In the genomic region with DNA sequence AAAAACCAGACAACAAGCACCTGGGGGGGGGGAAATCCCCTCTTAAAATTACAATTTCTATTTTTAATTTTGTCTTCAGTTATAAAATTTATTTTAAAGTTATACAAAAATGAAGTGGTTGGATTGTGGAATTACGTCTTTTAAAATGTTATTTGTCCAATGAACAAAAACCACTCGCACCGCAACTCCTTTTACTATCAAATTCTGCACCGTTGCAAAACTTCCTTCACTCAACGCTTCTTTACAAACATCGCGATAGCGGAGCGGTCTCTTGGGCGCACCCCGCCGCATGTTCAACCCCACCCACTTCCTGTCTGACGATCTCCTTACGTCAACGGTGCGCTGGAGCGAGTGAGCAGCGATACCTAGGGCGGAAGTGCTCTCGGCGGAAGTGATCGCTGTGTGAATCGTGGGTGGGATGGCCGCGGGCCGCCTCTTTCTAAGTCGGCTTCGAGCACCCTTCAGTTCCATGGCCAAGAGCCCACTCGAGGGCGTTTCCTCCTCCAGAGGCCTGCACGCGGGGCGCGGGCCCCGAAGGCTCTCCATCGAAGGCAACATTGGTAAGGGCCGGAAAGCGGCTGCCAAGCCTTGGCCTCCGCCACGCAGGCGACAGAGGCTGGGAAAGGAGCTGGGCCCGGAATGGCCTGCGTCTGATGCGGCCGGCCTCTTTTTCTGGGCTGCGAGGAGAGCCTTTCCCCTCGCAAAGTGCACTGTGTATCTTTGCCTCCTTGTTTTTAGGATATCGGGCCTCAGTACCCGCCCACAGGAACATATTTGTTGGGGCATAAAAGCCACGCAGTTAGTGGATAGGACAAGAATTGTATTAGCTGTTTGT, we compare ENCODE assay signal across 1 cellular context.
A peak's percentile ranks its signal among the peaks of the same experiment; 100 is the strongest.
TF ChIP-seq lines count a peak whose summit lies in the region.

DGUOK (plus strand) TSS at position 388 of the 835 bp plus-strand sequence; CDS start at position 419, 31 bp downstream.

TF ChIP-seq in K562, 482 proteins besides CTCF, POLR2A, EP300 and RAD21 (continued from another document and continues in another):
- no peak for TF ChIP-seq CBFA2T3 (IDR thresholded peaks at IDR 0.05)
- TF ChIP-seq POLR2G (IDR thresholded peaks at IDR 0.05; ENCODE audit: low read depth, low read length) = peak; percentile 97
- no peak for TF ChIP-seq ZKSCAN8 (CRISPR knock-in tag; IDR thresholded peaks at IDR 0.05)
- peak; percentile 53; the same call in 1 of the 2 replicates for TF ChIP-seq MBD2 (IDR thresholded peaks at IDR 0.05; ENCODE audit: borderline replicate concordance, low read depth)
- peak; percentile 74; the same call in 1 of the 2 replicates for TF ChIP-seq HDAC8 (tag; IDR thresholded peaks at IDR 0.05)
- TF ChIP-seq ZNF407 (IDR thresholded peaks at IDR 0.05; ENCODE audit: low read depth) = no peak
- no peak for TF ChIP-seq EHMT2 (IDR thresholded peaks at IDR 0.05)
- peak; percentile 98 for TF ChIP-seq CREM (IDR thresholded peaks at IDR 0.05; ENCODE audit: low read depth)
- TF ChIP-seq ZSCAN32 (CRISPR knock-in tag; IDR thresholded peaks at IDR 0.05) = no peak
- TF ChIP-seq AFF1 (IDR thresholded peaks at IDR 0.05; ENCODE audit: low read depth in 1 of 2, partially characterized antibody in 2 of 2) = peak in 1 of 2 experiments; percentile 50
- TF ChIP-seq, protein P1, sequence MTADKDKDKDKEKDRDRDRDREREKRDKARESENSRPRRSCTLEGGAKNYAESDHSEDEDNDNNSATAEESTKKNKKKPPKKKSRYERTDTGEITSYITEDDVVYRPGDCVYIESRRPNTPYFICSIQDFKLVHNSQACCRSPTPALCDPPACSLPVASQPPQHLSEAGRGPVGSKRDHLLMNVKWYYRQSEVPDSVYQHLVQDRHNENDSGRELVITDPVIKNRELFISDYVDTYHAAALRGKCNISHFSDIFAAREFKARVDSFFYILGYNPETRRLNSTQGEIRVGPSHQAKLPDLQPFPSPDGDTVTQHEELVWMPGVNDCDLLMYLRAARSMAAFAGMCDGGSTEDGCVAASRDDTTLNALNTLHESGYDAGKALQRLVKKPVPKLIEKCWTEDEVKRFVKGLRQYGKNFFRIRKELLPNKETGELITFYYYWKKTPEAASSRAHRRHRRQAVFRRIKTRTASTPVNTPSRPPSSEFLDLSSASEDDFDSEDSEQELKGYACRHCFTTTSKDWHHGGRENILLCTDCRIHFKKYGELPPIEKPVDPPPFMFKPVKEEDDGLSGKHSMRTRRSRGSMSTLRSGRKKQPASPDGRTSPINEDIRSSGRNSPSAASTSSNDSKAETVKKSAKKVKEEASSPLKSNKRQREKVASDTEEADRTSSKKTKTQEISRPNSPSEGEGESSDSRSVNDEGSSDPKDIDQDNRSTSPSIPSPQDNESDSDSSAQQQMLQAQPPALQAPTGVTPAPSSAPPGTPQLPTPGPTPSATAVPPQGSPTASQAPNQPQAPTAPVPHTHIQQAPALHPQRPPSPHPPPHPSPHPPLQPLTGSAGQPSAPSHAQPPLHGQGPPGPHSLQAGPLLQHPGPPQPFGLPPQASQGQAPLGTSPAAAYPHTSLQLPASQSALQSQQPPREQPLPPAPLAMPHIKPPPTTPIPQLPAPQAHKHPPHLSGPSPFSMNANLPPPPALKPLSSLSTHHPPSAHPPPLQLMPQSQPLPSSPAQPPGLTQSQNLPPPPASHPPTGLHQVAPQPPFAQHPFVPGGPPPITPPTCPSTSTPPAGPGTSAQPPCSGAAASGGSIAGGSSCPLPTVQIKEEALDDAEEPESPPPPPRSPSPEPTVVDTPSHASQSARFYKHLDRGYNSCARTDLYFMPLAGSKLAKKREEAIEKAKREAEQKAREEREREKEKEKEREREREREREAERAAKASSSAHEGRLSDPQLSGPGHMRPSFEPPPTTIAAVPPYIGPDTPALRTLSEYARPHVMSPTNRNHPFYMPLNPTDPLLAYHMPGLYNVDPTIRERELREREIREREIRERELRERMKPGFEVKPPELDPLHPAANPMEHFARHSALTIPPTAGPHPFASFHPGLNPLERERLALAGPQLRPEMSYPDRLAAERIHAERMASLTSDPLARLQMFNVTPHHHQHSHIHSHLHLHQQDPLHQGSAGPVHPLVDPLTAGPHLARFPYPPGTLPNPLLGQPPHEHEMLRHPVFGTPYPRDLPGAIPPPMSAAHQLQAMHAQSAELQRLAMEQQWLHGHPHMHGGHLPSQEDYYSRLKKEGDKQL (CRISPR knock-in tag; IDR thresholded peaks at IDR 0.05; ENCODE audit: borderline replicate concordance) = no peak
- TF ChIP-seq, protein P2, sequence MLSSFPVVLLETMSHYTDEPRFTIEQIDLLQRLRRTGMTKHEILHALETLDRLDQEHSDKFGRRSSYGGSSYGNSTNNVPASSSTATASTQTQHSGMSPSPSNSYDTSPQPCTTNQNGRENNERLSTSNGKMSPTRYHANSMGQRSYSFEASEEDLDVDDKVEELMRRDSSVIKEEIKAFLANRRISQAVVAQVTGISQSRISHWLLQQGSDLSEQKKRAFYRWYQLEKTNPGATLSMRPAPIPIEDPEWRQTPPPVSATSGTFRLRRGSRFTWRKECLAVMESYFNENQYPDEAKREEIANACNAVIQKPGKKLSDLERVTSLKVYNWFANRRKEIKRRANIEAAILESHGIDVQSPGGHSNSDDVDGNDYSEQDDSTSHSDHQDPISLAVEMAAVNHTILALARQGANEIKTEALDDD (IDR thresholded peaks at IDR 0.05) = no peak
- TF ChIP-seq, protein P3, sequence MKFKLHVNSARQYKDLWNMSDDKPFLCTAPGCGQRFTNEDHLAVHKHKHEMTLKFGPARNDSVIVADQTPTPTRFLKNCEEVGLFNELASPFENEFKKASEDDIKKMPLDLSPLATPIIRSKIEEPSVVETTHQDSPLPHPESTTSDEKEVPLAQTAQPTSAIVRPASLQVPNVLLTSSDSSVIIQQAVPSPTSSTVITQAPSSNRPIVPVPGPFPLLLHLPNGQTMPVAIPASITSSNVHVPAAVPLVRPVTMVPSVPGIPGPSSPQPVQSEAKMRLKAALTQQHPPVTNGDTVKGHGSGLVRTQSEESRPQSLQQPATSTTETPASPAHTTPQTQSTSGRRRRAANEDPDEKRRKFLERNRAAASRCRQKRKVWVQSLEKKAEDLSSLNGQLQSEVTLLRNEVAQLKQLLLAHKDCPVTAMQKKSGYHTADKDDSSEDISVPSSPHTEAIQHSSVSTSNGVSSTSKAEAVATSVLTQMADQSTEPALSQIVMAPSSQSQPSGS (CRISPR knock-in tag; IDR thresholded peaks at IDR 0.05) = no peak
- TF ChIP-seq SREBF1 (IDR thresholded peaks at IDR 0.05; ENCODE audit: borderline replicate concordance, low read depth, low read length) = 0 out of 2 replicates have a peak, but pooled peaks have one; percentile 23
- TF ChIP-seq SRSF7 (optimal IDR thresholded peaks at IDR 0.05; ENCODE audit: low read depth, low read length) = no peak
- TF ChIP-seq NBN (IDR thresholded peaks at IDR 0.05; ENCODE audit: low read depth) = peak; percentile 75; the same call in 1 of the 2 replicates
- TF ChIP-seq ZBED1 (IDR thresholded peaks at IDR 0.05) = no peak
- TF ChIP-seq FOS (IDR thresholded peaks at IDR 0.05; ENCODE audit: extremely low read depth, insufficient read length) = no peak
- no peak for TF ChIP-seq TGIF2 (CRISPR knock-in tag; IDR thresholded peaks at IDR 0.05)
